In genomic region chr1:54606990-54607325, GRCh38 we compare ENCODE assay signal across 2 cellular contexts.
TF ChIP-seq lines count a peak whose summit lies in the region.

No MANE protein-coding gene starts in this region.

TF ChIP-seq in K562, 482 proteins besides CTCF, POLR2A, EP300 and RAD21:
- TF ChIP-seq NKRF (IDR thresholded peaks at IDR 0.05; ENCODE audit: borderline replicate concordance) (no peak), SMAD1 (IDR thresholded peaks at IDR 0.05; ENCODE audit: low read depth, low read length, partially characterized antibody) (no peak), TRIM24 (IDR thresholded peaks at IDR 0.05) (no peak), ATF1 (CRISPR knock-in tag; IDR thresholded peaks at IDR 0.05) (no peak), ATF1 (tag; IDR thresholded peaks at IDR 0.05) (0 out of 2 replicates have a peak, but pooled peaks have one; percentile 14), ZNF551 (CRISPR knock-in tag; IDR thresholded peaks at IDR 0.05) (no peak), KHSRP (IDR thresholded peaks at IDR 0.05) (no peak)

TF ChIP-seq in H1, 55 proteins besides CTCF, POLR2A, EP300 and RAD21:
- no peak for TF ChIP-seq SP1 (IDR thresholded peaks at IDR 0.05; ENCODE audit: low read depth, low read length)
- TF ChIP-seq CHD7 (IDR thresholded peaks at IDR 0.05; ENCODE audit: insufficient replicate concordance, low read length) = no peak
